ENCODE assay signal across 28 cellular contexts in genomic region chr4:108397850-108398249, GRCh38.
"Had no signal": no experiment of that assay in that cellular context is flagged by ENCODE, and none has a peak within 500 bp of the region (broad histone marks: within the 10 kb centered on the region; RNA-seq: fewer than 3 reads in every experiment).

No MANE protein-coding gene starts in this region.

- H3K4me1 ChIP-seq: ascending aorta, gastroesophageal sphincter, left ventricle myocardium inferior, testis, transverse colon had no signal

- H3K27ac ChIP-seq: ascending aorta, brain microvascular endothelial cell, gastroesophageal sphincter, hepatocyte, left ventricle myocardium inferior, neutrophil, testis, transverse colon, WERI-Rb-1 had no signal

- H3K4me2 ChIP-seq: hepatocyte had no signal

- H3K4me1 Mint-ChIP-seq: stimulated activated naive B cell treated with anti-CD40 and anti-IgM and Interleukin-4, amounts not matched to agents 10 μg/mL and 1 μg/mL and 100 μg/mL, for 72 hours had no signal

- H3K4me3 ChIP-seq: ascending aorta, gastroesophageal sphincter, hepatocyte, left ventricle myocardium inferior, lung, skin epidermis, testis, transverse colon had no signal

- FAIRE-seq: endothelial cell of umbilical vein had no signal

- ATAC-seq: activated CD4-positive, CD25-positive, alpha-beta regulatory T cell treated with anti-CD3 and anti-CD28 coated beads, Interleukin-2, amount 50 U/mL, for 24 hours; sciatic nerve; stimulated activated naive B cell treated with anti-CD40 and anti-IgM and Interleukin-4, amounts not matched to agents 10 μg/mL and 1 μg/mL and 100 μg/mL, for 72 hours had no signal

- H3K4me3 Mint-ChIP-seq: activated naive CD8-positive, alpha-beta T cell treated with anti-CD3 and anti-CD28 coated beads, Interleukin-2, amount 10 ng/mL, durations not matched to agents 7 days and 5 days; nephron progenitor cell; stimulated activated naive B cell treated with anti-CD40 and anti-IgM and Interleukin-4, amounts not matched to agents 10 μg/mL and 1 μg/mL and 100 μg/mL, for 72 hours; T-helper 1 cell treated with Interleukin-12 subunit alpha and Interleukin-12 subunit beta and Interleukin-4 antibody, amounts not matched to agents 30 μg/mL and 1 μg/mL, for 36 hours had no signal

- H2AFZ ChIP-seq: hepatocyte had no signal

- H3K9me3 Mint-ChIP-seq: nephron progenitor cell; stimulated activated naive B cell treated with anti-CD40 and anti-IgM and Interleukin-4, amounts not matched to agents 10 μg/mL and 1 μg/mL and 100 μg/mL, for 72 hours; T-helper 1 cell treated with Interleukin-12 subunit alpha and Interleukin-12 subunit beta and Interleukin-4 antibody, amounts not matched to agents 30 μg/mL and 1 μg/mL, for 36 hours had no signal

- H3K79me2 ChIP-seq: hepatocyte had no signal

- H3K27me3 ChIP-seq: ascending aorta, brain microvascular endothelial cell, gastroesophageal sphincter, hepatocyte, neutrophil, testis, transverse colon had no signal

- H3K36me3 Mint-ChIP-seq: stimulated activated naive B cell treated with anti-CD40 and anti-IgM and Interleukin-4, amounts not matched to agents 10 μg/mL and 1 μg/mL and 100 μg/mL, for 72 hours had no signal

- DNase-seq: activated CD4-positive, alpha-beta T cell treated with anti-CD3 and anti-CD28 coated beads, Interleukin-2, amount 50 U/mL, for 1 hour; activated CD8-positive, alpha-beta memory T cell treated with anti-CD3 and anti-CD28 coated beads for 24 hours; activated effector memory CD4-positive, alpha-beta T cell treated with Interleukin-2 at 50 U/mL for 16 hours; activated naive CD4-positive, alpha-beta T cell treated with Interleukin-2 at 50 U/mL for 16 hours; activated naive CD8-positive, alpha-beta T cell treated with anti-CD3 and anti-CD28 coated beads, Interleukin-2, amount 10 ng/mL, durations not matched to agents 7 days and 5 days; central memory CD4-positive, alpha-beta T cell; left ventricle myocardium inferior; nephron progenitor cell; stimulated activated CD4-positive, alpha-beta T cell treated with anti-CD3 and anti-CD28 coated beads, Interleukin-1b, Interleukin-23, amount 100 ng/mL, for 48 hours; stimulated activated CD4-positive, alpha-beta T cell treated with anti-CD3 and anti-CD28 coated beads, Interleukin-4, amount 100 ng/mL, for 4 hours; stimulated activated CD8-positive, alpha-beta memory T cell treated with anti-CD3 and anti-CD28 coated beads, Interleukin-4, amount 100 ng/mL, for 48 hours; stimulated activated naive B cell treated with anti-CD40 and anti-IgM and Interleukin-4, amounts not matched to agents 10 μg/mL and 1 μg/mL and 100 μg/mL, for 72 hours; T1000; testis; transverse colon; WERI-Rb-1 had no signal

- H3K27ac Mint-ChIP-seq: activated naive CD8-positive, alpha-beta T cell treated with anti-CD3 and anti-CD28 coated beads, Interleukin-2, amount 10 ng/mL, durations not matched to agents 7 days and 5 days; nephron progenitor cell; progenitor cell of endocrine pancreas; stimulated activated naive B cell treated with anti-CD40 and anti-IgM and Interleukin-4, amounts not matched to agents 10 μg/mL and 1 μg/mL and 100 μg/mL, for 72 hours; T-helper 1 cell treated with Interleukin-12 subunit alpha and Interleukin-12 subunit beta and Interleukin-4 antibody, amounts not matched to agents 30 μg/mL and 1 μg/mL, for 36 hours had no signal

- H3K9me3 ChIP-seq: ascending aorta, gastroesophageal sphincter, left ventricle myocardium inferior, neutrophil, testis, transverse colon had no signal

- H3K27me3 Mint-ChIP-seq: stimulated activated naive B cell treated with anti-CD40 and anti-IgM and Interleukin-4, amounts not matched to agents 10 μg/mL and 1 μg/mL and 100 μg/mL, for 72 hours had no signal

- H3K36me3 ChIP-seq: ascending aorta, brain microvascular endothelial cell, gastroesophageal sphincter, left ventricle myocardium inferior, neutrophil, transverse colon, WERI-Rb-1 had no signal
